Comparison of ENCODE assay signal across 15 cellular contexts in genomic region chr2:42281682-42282081, GRCh38.
A peak's percentile ranks its signal among the peaks of the same experiment; 100 is the strongest.
DNase-seq lines count a peak whose midpoint lies in the region; ATAC-seq and TF ChIP-seq lines count a peak whose summit lies in the region.
"Had no signal": no experiment of that assay in that cellular context is flagged by ENCODE, and none has a peak within 500 bp of the region (broad histone marks: within the 10 kb centered on the region; RNA-seq: fewer than 3 reads in every experiment).

No MANE protein-coding gene starts in this region.

- H3K9me3 ChIP-seq in Caco-2 = no peaks in the 10 kb centered on the region

- H3K4me3 Mint-ChIP-seq in T-helper 1 cell treated with Interleukin-12 subunit alpha and Interleukin-12 subunit beta and Interleukin-4 antibody, amounts not matched to agents 30 μg/mL and 1 μg/mL, for 36 hours = no peak overlapping the region
- H3K4me3 Mint-ChIP-seq in Caco-2 (ENCODE audit: unreplicated experiment) = no peak overlapping the region
- no peak overlapping the region for H3K4me3 Mint-ChIP-seq in activated CD8-positive, alpha-beta T cell treated with anti-CD3 and anti-CD28 coated beads, Interleukin-2, amount 10 ng/mL, durations not matched to agents 7 days and 5 days
- peak overlapping the region in 1 of 3 experiments; percentile 3 for H3K4me3 Mint-ChIP-seq in nephron

- H3K27ac Mint-ChIP-seq in T-helper 1 cell treated with Interleukin-12 subunit alpha and Interleukin-12 subunit beta and Interleukin-4 antibody, amounts not matched to agents 30 μg/mL and 1 μg/mL, for 36 hours = peak overlapping the region; percentile 16
- peak overlapping the region; percentile 30 for H3K27ac Mint-ChIP-seq in Caco-2 (ENCODE audit: unreplicated experiment)
- peak overlapping the region; percentile 32 for H3K27ac Mint-ChIP-seq in activated CD8-positive, alpha-beta T cell treated with anti-CD3 and anti-CD28 coated beads, Interleukin-2, amount 10 ng/mL, durations not matched to agents 7 days and 5 days
- peak overlapping the region; percentile 81 to 92 (median 84) for H3K27ac Mint-ChIP-seq in nephron

- CTCF ChIA-PET in Caco-2 (lab: Charles Lee) = no interaction called here
- CTCF ChIA-PET in activated CD8-positive, alpha-beta T cell treated with anti-CD3 and anti-CD28 coated beads, Interleukin-2, amount 10 ng/mL, durations not matched to agents 7 days and 5 days (lab: Charles Lee) = no interaction called here

- DNase-seq in T-helper 1 cell = no peak
- DNase-seq in Caco-2 = no peak
- no peak for DNase-seq in activated CD8-positive, alpha-beta T cell treated with anti-CD3 and anti-CD28 coated beads, Interleukin-2, amount 10 ng/mL, durations not matched to agents 7 days and 5 days
- DNase-seq in DMS53 treated with DMSO at 0.1 percent for 48 hours (lab: John Stamatoyannopoulos, UW; ENCODE audit: unreplicated experiment) = no peak
- no peak for DNase-seq in AML-193 (lab: John Stamatoyannopoulos, UW)
- no peak for DNase-seq in stimulated activated CD8-positive, alpha-beta memory T cell treated with anti-CD3 and anti-CD28 coated beads, Interleukin-4, amount 100 ng/mL, for 48 hours
- DNase-seq: IMR-90, Kasumi-1, MM.1S, NCI-H1105, NCI-H1694, NCI-H2227 treated with DMSO at 0.1 percent for 48 hours, NCI-H524 had no signal

- no peaks in the 10 kb centered on the region for H3K27me3 Mint-ChIP-seq in T-helper 1 cell treated with Interleukin-12 subunit alpha and Interleukin-12 subunit beta and Interleukin-4 antibody, amounts not matched to agents 30 μg/mL and 1 μg/mL, for 36 hours (ENCODE audit: low read depth)
- no peaks in the 10 kb centered on the region for H3K27me3 Mint-ChIP-seq in Caco-2 (ENCODE audit: insufficient read depth, unreplicated experiment)
- H3K27me3 Mint-ChIP-seq in activated CD8-positive, alpha-beta T cell treated with anti-CD3 and anti-CD28 coated beads, Interleukin-2, amount 10 ng/mL, durations not matched to agents 7 days and 5 days (ENCODE audit: low read depth) = no peaks in the 10 kb centered on the region
- H3K27me3 Mint-ChIP-seq in nephron (ENCODE audit: low read depth) = no peaks in the 10 kb centered on the region

- no peaks in the 10 kb centered on the region for H3K36me3 ChIP-seq in Caco-2 (ENCODE audit: control insufficient read depth, insufficient read depth, low read length)

- H3K27me3 ChIP-seq in Caco-2 (replicated peaks; ENCODE audit: control insufficient read depth, insufficient read depth, low read length) = no peaks in the 10 kb centered on the region

- H3K36me3 Mint-ChIP-seq in T-helper 1 cell treated with Interleukin-12 subunit alpha and Interleukin-12 subunit beta and Interleukin-4 antibody, amounts not matched to agents 30 μg/mL and 1 μg/mL, for 36 hours (ENCODE audit: low read depth) = peaks cover 31% of the 10 kb centered on the region
- H3K36me3 Mint-ChIP-seq in Caco-2 (ENCODE audit: insufficient read depth, unreplicated experiment) (peaks cover 76% of the 10 kb centered on the region), nephron (ENCODE audit: low read depth) (peaks cover 64% of the 10 kb centered on the region)
- peaks cover 42% of the 10 kb centered on the region for H3K36me3 Mint-ChIP-seq in activated CD8-positive, alpha-beta T cell treated with anti-CD3 and anti-CD28 coated beads, Interleukin-2, amount 10 ng/mL, durations not matched to agents 7 days and 5 days (ENCODE audit: low read depth)

- ATAC-seq in activated CD8-positive, alpha-beta T cell treated with anti-CD3 and anti-CD28 coated beads, Interleukin-2, amount 10 ng/mL, durations not matched to agents 7 days and 5 days = no peak

- H3K4me1 Mint-ChIP-seq in T-helper 1 cell treated with Interleukin-12 subunit alpha and Interleukin-12 subunit beta and Interleukin-4 antibody, amounts not matched to agents 30 μg/mL and 1 μg/mL, for 36 hours (ENCODE audit: low read depth) = peaks cover 10% of the 10 kb centered on the region
- peaks cover 6% of the 10 kb centered on the region for H3K4me1 Mint-ChIP-seq in Caco-2 (ENCODE audit: low read depth, unreplicated experiment)
- peaks cover 7% of the 10 kb centered on the region for H3K4me1 Mint-ChIP-seq in activated CD8-positive, alpha-beta T cell treated with anti-CD3 and anti-CD28 coated beads, Interleukin-2, amount 10 ng/mL, durations not matched to agents 7 days and 5 days (ENCODE audit: low read depth)
- H3K4me1 Mint-ChIP-seq in nephron = peaks cover 19% of the 10 kb centered on the region

- intact Hi-C loops in Caco-2 (cut with micrococcal nuclease; ENCODE audit: unreplicated experiment) = no loop called here

- no TSS peak for BruUV-seq in Caco-2 (replicated peaks; lab: Mats Ljungman, UMichigan)

- no peak for TF ChIP-seq CTCF in Caco-2 (IDR thresholded peaks at IDR 0.05; ENCODE audit: insufficient read depth in 1 of 2, low read depth in 1 of 2, low read length in 1 of 2, severe bottlenecking in 1 of 2, unreplicated experiment in 1 of 2)
- no peak for TF ChIP-seq CTCF in nephron (IDR thresholded peaks at IDR 0.05; ENCODE audit: unreplicated experiment in 3 of 3)

- no peak overlapping the region for H3K4me3 ChIP-seq in Caco-2 (ENCODE audit: low read depth, low read length)

- no peaks in the 10 kb centered on the region for H3K9me3 Mint-ChIP-seq in T-helper 1 cell treated with Interleukin-12 subunit alpha and Interleukin-12 subunit beta and Interleukin-4 antibody, amounts not matched to agents 30 μg/mL and 1 μg/mL, for 36 hours
- no peaks in the 10 kb centered on the region for H3K9me3 Mint-ChIP-seq in Caco-2 (ENCODE audit: unreplicated experiment)
- no peaks in the 10 kb centered on the region for H3K9me3 Mint-ChIP-seq in activated CD8-positive, alpha-beta T cell treated with anti-CD3 and anti-CD28 coated beads, Interleukin-2, amount 10 ng/mL, durations not matched to agents 7 days and 5 days (ENCODE audit: insufficient read depth)
- no peaks in the 10 kb centered on the region for H3K9me3 Mint-ChIP-seq in nephron

- POLR2A ChIA-PET in Caco-2 (lab: Charles Lee) = no interaction called here
- POLR2A ChIA-PET in activated CD8-positive, alpha-beta T cell treated with anti-CD3 and anti-CD28 coated beads, Interleukin-2, amount 10 ng/mL, durations not matched to agents 7 days and 5 days (lab: Charles Lee) = no interaction called here

- 0 out of 2 replicates have a peak, but pooled peaks cover 6% of the 10 kb centered on the region for H3K4me1 ChIP-seq in Caco-2

Comparison
In these comparisons a context has a peak if more than half of its experiments do, and no peak if none do; other contexts are left out.
1. H3K27ac Mint-ChIP-seq: peak in every context shown above with its lines; median percentile 84 in nephron; 32 in activated CD8-positive, alpha-beta T cell treated with anti-CD3 and anti-CD28 coated beads, Interleukin-2, amount 10 ng/mL, durations not matched to agents 7 days and 5 days; 30 in Caco-2; 16 in T-helper 1 cell treated with Interleukin-12 subunit alpha and Interleukin-12 subunit beta and Interleukin-4 antibody, amounts not matched to agents 30 μg/mL and 1 μg/mL, for 36 hours.